ENCODE assay signal across 19 cellular contexts in genomic region chr1:8633741-8634493, GRCh38.
A peak's percentile ranks its signal among the peaks of the same experiment; 100 is the strongest.
DNase-seq lines count a peak whose midpoint lies in the region; ATAC-seq and TF ChIP-seq lines count a peak whose summit lies in the region.
"Had no signal": no experiment of that assay in that cellular context is flagged by ENCODE, and none has a peak within 500 bp of the region (broad histone marks: within the 10 kb centered on the region; RNA-seq: fewer than 3 reads in every experiment).

No MANE protein-coding gene starts in this region.

- no peak overlapping the region for H3K14ac ChIP-seq in IMR-90 (replicated peaks; ENCODE audit: low read depth, low read length)

- H3K36me3 Mint-ChIP-seq in naive B cell: no peaks in the 10 kb centered on the region

- H2AK5ac ChIP-seq in IMR-90 (ENCODE audit: low read depth, low read length): no peak overlapping the region

- H3K4ac ChIP-seq in IMR-90 (ENCODE audit: low read depth, low read length): no peak overlapping the region

- peak overlapping the region; percentile 40 to 90 (median 75) for H3K27ac Mint-ChIP-seq in naive B cell

- H3K27me3 ChIP-seq in IMR-90 (ENCODE audit: control insufficient read depth, insufficient read depth, low read length): no peaks in the 10 kb centered on the region

- 100% methylated on average over 1 of the region's 5 CpGs; no CpG with 5 or more reads in 1 of the 2 experiments for WGBS in IMR-90 (ENCODE audit: extremely low coverage in 2 of 2, insufficient read length in 1 of 2), 2 experiments

- H2AK9ac ChIP-seq in IMR-90 (replicated peaks; ENCODE audit: low read depth, low read length, poor library complexity): no peak overlapping the region

- H3K27me3 Mint-ChIP-seq in naive B cell: no peaks in the 10 kb centered on the region

- no TSS peak for BruUV-seq in IMR-90 (replicated peaks; lab: Mats Ljungman, UMichigan)

- no peak overlapping the region for H2BK15ac ChIP-seq in IMR-90 (ENCODE audit: low read depth, low read length)

- TF ChIP-seq RAD21 in IMR-90 (IDR thresholded peaks at IDR 0.05; ENCODE audit: low read length): no peak

- peaks cover 10% of the 10 kb centered on the region for H3K9me1 ChIP-seq in IMR-90 (ENCODE audit: insufficient read depth, low read length)

- POLR2A ChIA-PET in IMR-90 (lab: Charles Lee; ENCODE audit: unreplicated experiment): no interaction called here

- H3K27ac ChIP-seq in C4-2B: peak overlapping the region; percentile 42
- no peak overlapping the region for H3K27ac ChIP-seq in IMR-90 (ENCODE audit: insufficient read depth, low read length)
- H3K27ac ChIP-seq in VCaP: peak overlapping the region; percentile 75
- H3K27ac ChIP-seq: RWPE1 had no signal

- H3K56ac ChIP-seq in IMR-90 (ENCODE audit: extremely low read depth, insufficient read depth, low read length): no peak overlapping the region

- no peak for ATAC-seq in IMR-90 (ENCODE audit: low read depth)
- ATAC-seq in naive B cell (ENCODE audit: low read depth in 2 of 2): no peak
- ATAC-seq in left colon: no peak
- ATAC-seq: PC-3 had no signal

- DNase-seq in IMR-90: no peak
- DNase-seq in naive B cell: no peak
- DNase-seq in left colon: no peak
- no peak for DNase-seq in posterior vena cava (ENCODE audit: low spot score)
- no peak for DNase-seq in DMS114 treated with DMSO at 0.1 percent for 48 hours (lab: John Stamatoyannopoulos, UW; ENCODE audit: unreplicated experiment)
- DNase-seq in stimulated activated CD4-positive, alpha-beta T cell treated with anti-CD3 and anti-CD28 coated beads, Interleukin-4, amount 100 ng/mL, for 1 hour: no peak
- DNase-seq: DMS 273 treated with DMSO at 0.1 percent for 48 hours; GF-D8; GOT3; Karpas-422; MM.1S; NCI-H187 treated with DMSO at 0.1 percent for 48 hours; NCI-H2171 treated with DMSO at 0.1 percent for 48 hours; NCI-H446 treated with DMSO at 0.1 percent for 48 hours; NK-92 treated with Interleukin-12 subunit alpha and Interleukin-12 subunit beta, amount 100 ng/mL, for 24 hours; PC-3 had no signal

- H2BK120ac ChIP-seq in IMR-90 (ENCODE audit: low read depth, low read length): no peak overlapping the region

- H3K4me3 Mint-ChIP-seq in naive B cell: peak overlapping the region; percentile 10 to 67 (median 39)

- no peak overlapping the region for H2AFZ ChIP-seq in IMR-90 (replicated peaks; ENCODE audit: low read length, poor library complexity)

- H4K20me1 ChIP-seq in IMR-90 (ENCODE audit: insufficient read depth, low read length): peaks cover 39% of the 10 kb centered on the region

- no peaks in the 10 kb centered on the region for H3K9me3 ChIP-seq in IMR-90 (ENCODE audit: control insufficient read depth, insufficient read depth, low read length)

- no peaks in the 10 kb centered on the region for H3K36me3 ChIP-seq in IMR-90 (ENCODE audit: control insufficient read depth, insufficient read depth, low read length)

- no peaks in the 10 kb centered on the region for H3K9me3 Mint-ChIP-seq in naive B cell

- H4K8ac ChIP-seq in IMR-90 (ENCODE audit: low read depth in 2 of 2, low read length in 2 of 2): no peak overlapping the region

- peak overlapping the region; percentile 20; the same call in 1 of the 2 replicates for H3K23ac ChIP-seq in IMR-90 (ENCODE audit: low read depth, low read length)

- intact Hi-C loops in IMR-90 (cut with micrococcal nuclease) (no loop called here), left colon (cut with DNase I, micrococcal nuclease) (no loop called here), posterior vena cava (cut with DNase I) (no loop called here)

- CTCF ChIA-PET in IMR-90 (lab: Yijun Ruan, JAX): interaction anchor here (0.6 kb wide), 1 partner anchor 31 kb away, joined by 4 read pairs; no protein-coding TSS in a partner anchor

- no peak for TF ChIP-seq CTCF in C4-2B (conservative IDR thresholded peaks at IDR 0.05)
- TF ChIP-seq CTCF in IMR-90 (conservative IDR thresholded peaks at IDR 0.05; ENCODE audit: low read depth, low read length): no peak
- TF ChIP-seq CTCF in VCaP (conservative IDR thresholded peaks at IDR 0.05): no peak

- H2BK20ac ChIP-seq in IMR-90 (ENCODE audit: low read depth, low read length): no peak overlapping the region

- no peak for TF ChIP-seq POLR2A in IMR-90 (IDR thresholded peaks at IDR 0.05; ENCODE audit: low read depth, low read length)

- in situ Hi-C loops in IMR-90 (cut with MboI; ENCODE audit: low sequenced_read_pairs): no loop called here

- H3K4me3 ChIP-seq in IMR-90 (ENCODE audit: insufficient read depth, low read depth, low read length): no peak overlapping the region

- H3K4me1 ChIP-seq in IMR-90 (ENCODE audit: control insufficient read depth, insufficient read depth, low read length): peaks cover 13% of the 10 kb centered on the region

- no peak overlapping the region for H3K4me2 ChIP-seq in IMR-90 (ENCODE audit: low read depth, low read length)

- H3K4me1 Mint-ChIP-seq in naive B cell: peaks cover 50 to 72% (median 56%) of the 10 kb centered on the region in 3 donors

- H4K5ac ChIP-seq in IMR-90 (ENCODE audit: low read depth, low read length): no peak overlapping the region

- no peak overlapping the region for H3K9ac ChIP-seq in IMR-90 (ENCODE audit: low read depth, low read length)

- dilution Hi-C loops in IMR-90 (cut with HindIII; ENCODE audit: low sequenced_read_pairs, unreplicated experiment): no loop called here

- H3K79me1 ChIP-seq in IMR-90 (ENCODE audit: low read depth in 1 of 2, low read length in 2 of 2): peaks cover 34 to 62% of the 10 kb centered on the region in 2 experiments

- H4K91ac ChIP-seq in IMR-90 (ENCODE audit: insufficient read depth, low read depth, low read length): no peak overlapping the region

- no peak overlapping the region for H2BK5ac ChIP-seq in IMR-90 (ENCODE audit: low read depth, low read length, poor library complexity, severe bottlenecking)

- H3K18ac ChIP-seq in IMR-90 (ENCODE audit: low read depth, low read length): no peak overlapping the region

TF ChIP-seq in IMR-90, 13 proteins besides CTCF, POLR2A, EP300 and RAD21:
- TF ChIP-seq MAFK (IDR thresholded peaks at IDR 0.05; ENCODE audit: low read depth, low read length) (no peak), BHLHE40 (IDR thresholded peaks at IDR 0.05; ENCODE audit: low read depth, low read length) (no peak), RCOR1 (IDR thresholded peaks at IDR 0.05; ENCODE audit: insufficient replicate concordance, low read length) (no peak), RFX5 (IDR thresholded peaks at IDR 0.05; ENCODE audit: low read depth, low read length) (no peak), CHD1 (IDR thresholded peaks at IDR 0.05; ENCODE audit: low read depth, low read length) (no peak), CEBPB (IDR thresholded peaks at IDR 0.05; ENCODE audit: low read depth, low read length) (no peak), FOS (IDR thresholded peaks at IDR 0.05; ENCODE audit: low read depth, low read length) (no peak), USF2 (IDR thresholded peaks at IDR 0.05; ENCODE audit: low read depth, low read length) (no peak), NFE2L2 (IDR thresholded peaks at IDR 0.05; ENCODE audit: low read depth, low read length) (no peak), SMC3 (IDR thresholded peaks at IDR 0.05; ENCODE audit: low read depth, low read length) (no peak), MAZ (IDR thresholded peaks at IDR 0.05; ENCODE audit: borderline replicate concordance, low read depth, low read length) (no peak), MXI1 (IDR thresholded peaks at IDR 0.05; ENCODE audit: borderline replicate concordance, low read depth, low read length) (no peak)
- TF ChIP-seq, protein P1, sequence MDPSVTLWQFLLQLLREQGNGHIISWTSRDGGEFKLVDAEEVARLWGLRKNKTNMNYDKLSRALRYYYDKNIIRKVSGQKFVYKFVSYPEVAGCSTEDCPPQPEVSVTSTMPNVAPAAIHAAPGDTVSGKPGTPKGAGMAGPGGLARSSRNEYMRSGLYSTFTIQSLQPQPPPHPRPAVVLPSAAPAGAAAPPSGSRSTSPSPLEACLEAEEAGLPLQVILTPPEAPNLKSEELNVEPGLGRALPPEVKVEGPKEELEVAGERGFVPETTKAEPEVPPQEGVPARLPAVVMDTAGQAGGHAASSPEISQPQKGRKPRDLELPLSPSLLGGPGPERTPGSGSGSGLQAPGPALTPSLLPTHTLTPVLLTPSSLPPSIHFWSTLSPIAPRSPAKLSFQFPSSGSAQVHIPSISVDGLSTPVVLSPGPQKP (IDR thresholded peaks at IDR 0.05; ENCODE audit: borderline replicate concordance, low read depth, low read length): no peak
